Comparison of ENCODE assay signal across 21 cellular contexts in genomic region chr7:75732016-75732521, GRCh38. TPM values are rescaled to one million over a fixed set of nuclear protein-coding genes. Genes with fewer than 3 reads are reported as not detected.
DNase-seq lines count a peak whose midpoint lies in the region; ATAC-seq, FAIRE-seq and TF ChIP-seq lines count a peak whose summit lies in the region.
"Had no signal": no experiment of that assay in that cellular context is flagged by ENCODE, and none has a peak within 500 bp of the region (broad histone marks: within the 10 kb centered on the region; RNA-seq: fewer than 3 reads in every experiment).

No MANE protein-coding gene starts in this region.

- peaks cover 3% of the 10 kb centered on the region for H3K36me3 Mint-ChIP-seq in astrocyte (ENCODE audit: low read depth, unreplicated experiment)

- H4K8ac ChIP-seq in mesenchymal stem cell (ENCODE audit: low read length) = no peak overlapping the region

- peak overlapping the region; percentile 57 for H2BK15ac ChIP-seq in mesenchymal stem cell (ENCODE audit: low read depth, poor library complexity, severe bottlenecking)

- no peak overlapping the region for H3K23ac ChIP-seq in mesenchymal stem cell (ENCODE audit: low read length in 2 of 2)

- peak overlapping the region; percentile 34 to 71 for H3K18ac ChIP-seq in mesenchymal stem cell (ENCODE audit: low read depth in 1 of 2, low read length in 2 of 2)

- 60% methylated on average over 12 of the region's 12 CpGs for WGBS in mesenchymal stem cell

- no peaks in the 10 kb centered on the region for H3K79me2 ChIP-seq in HCT116 (ENCODE audit: insufficient read depth, low read length)
- peaks cover 3% of the 10 kb centered on the region for H3K79me2 ChIP-seq in astrocyte (ENCODE audit: insufficient read depth, low read length)

- H3K4me3 ChIP-seq in HCT116 (replicated peaks in 1 of 2; ENCODE audit: low read depth in 1 of 2, low read length in 2 of 2) = no peak overlapping the region
- no peak overlapping the region for H3K4me3 ChIP-seq in astrocyte (ENCODE audit: insufficient read depth, low read depth, low read length)
- no peak overlapping the region for H3K4me3 ChIP-seq in mesenchymal stem cell (ENCODE audit: insufficient read depth in 1 of 2, low read depth in 1 of 2, low read length in 2 of 2)
- H3K4me3 ChIP-seq in tibial artery = no peak overlapping the region
- H3K4me3 ChIP-seq: suprapubic skin had no signal

- CTCF ChIA-PET in HCT116 (lab: Charles Lee) = no interaction called here

- H4K20me1 ChIP-seq in HCT116 (ENCODE audit: insufficient read depth) (no peaks in the 10 kb centered on the region), astrocyte (ENCODE audit: insufficient read depth, low read length) (no peaks in the 10 kb centered on the region)

- H2BK12ac ChIP-seq in mesenchymal stem cell (ENCODE audit: low read length in 2 of 2) = peak overlapping the region; percentile 3 to 72

- H3K36me3 ChIP-seq in HCT116 (ENCODE audit: control insufficient read depth in 1 of 2, insufficient read depth in 2 of 2, low read length in 2 of 2) (no peaks in the 10 kb centered on the region), astrocyte (ENCODE audit: insufficient read depth, low read length) (no peaks in the 10 kb centered on the region), mesenchymal stem cell (ENCODE audit: control insufficient read depth in 1 of 2, insufficient read depth in 2 of 2, low read depth in 1 of 2, low read length in 2 of 2) (no peaks in the 10 kb centered on the region), tibial artery (peaks cover 0 to 6% (median 0%) of the 10 kb centered on the region in 3 donors)
- H3K36me3 ChIP-seq: suprapubic skin had no signal

- H3K27ac ChIP-seq in HCT116 (ENCODE audit: low read depth, low read length) (no peak overlapping the region), astrocyte (ENCODE audit: low read depth, low read length) (peak overlapping the region; percentile 81), mesenchymal stem cell (ENCODE audit: low read length, poor library complexity, severe bottlenecking) (peak overlapping the region; percentile 76), tibial artery (peak overlapping the region; percentile 76 to 95)
- H3K27ac ChIP-seq: suprapubic skin had no signal

- H3K79me1 ChIP-seq in mesenchymal stem cell (replicated peaks; ENCODE audit: low read length, poor library complexity, severe bottlenecking) = peaks cover 10% of the 10 kb centered on the region

- no peak overlapping the region for H3K14ac ChIP-seq in mesenchymal stem cell (ENCODE audit: low read length in 2 of 2)

- no peak for FAIRE-seq in astrocyte (lab: Jason Lieb, UNC)
- FAIRE-seq: bronchial epithelial cell, endothelial cell of umbilical vein, G401.6, H54 had no signal

- H3K4me2 ChIP-seq in HCT116 (ENCODE audit: low read length) (peak overlapping the region; percentile 61; the same call in 1 of the 2 replicates), astrocyte (ENCODE audit: low read length) (peak overlapping the region; percentile 82), mesenchymal stem cell (ENCODE audit: low read length, poor library complexity, severe bottlenecking) (no peak overlapping the region)

- no peak overlapping the region for H2AFZ ChIP-seq in HCT116 (ENCODE audit: low read depth, low read length, poor library complexity, severe bottlenecking)
- no peak overlapping the region for H2AFZ ChIP-seq in astrocyte (ENCODE audit: low read depth, low read length)
- no peak overlapping the region for H2AFZ ChIP-seq in mesenchymal stem cell (ENCODE audit: low read depth, low read length)

- no peak overlapping the region for H2BK5ac ChIP-seq in mesenchymal stem cell (ENCODE audit: low read depth, low read length, poor library complexity, severe bottlenecking)

- BruUV-seq in HCT116 (replicated peaks; lab: Mats Ljungman, UMichigan) = no TSS peak

- no peaks in the 10 kb centered on the region for H3K27me3 ChIP-seq in HCT116 (ENCODE audit: insufficient read depth, low read length)
- H3K27me3 ChIP-seq in astrocyte (ENCODE audit: insufficient read depth, low read length) = no peaks in the 10 kb centered on the region
- no peaks in the 10 kb centered on the region for H3K27me3 ChIP-seq in mesenchymal stem cell (ENCODE audit: control insufficient read depth in 1 of 2, insufficient read depth in 1 of 2, low read length in 2 of 2)
- H3K27me3 ChIP-seq in tibial artery = no peaks in the 10 kb centered on the region
- H3K27me3 ChIP-seq: suprapubic skin had no signal

- POLR2A ChIA-PET in HCT116 (lab: Charles Lee) = no interaction called here

- H2AK5ac ChIP-seq in mesenchymal stem cell (ENCODE audit: low read length, severe bottlenecking) = peak overlapping the region; percentile 45

- H3K9me3 Mint-ChIP-seq in astrocyte (ENCODE audit: unreplicated experiment) = peaks cover 2% of the 10 kb centered on the region
- H3K9me3 Mint-ChIP-seq: dendritic cell treated with granulocyte-macrophage colony-stimulating factor and Interleukin-4, amounts not matched to agents 40 ng/mL and 50 ng/mL, for 4 days had no signal

- DNase-seq in HCT116 (ENCODE audit: low read depth, low spot score) (no peak), astrocyte (ENCODE audit: low read depth) (no peak), mesenchymal stem cell (peak; percentile 61), tibial artery (no peak), COLO668 (lab: John Stamatoyannopoulos, UW; ENCODE audit: unreplicated experiment) (no peak), NCI-H524 (lab: John Stamatoyannopoulos, UW) (no peak)
- DNase-seq: foreskin melanocyte, left colon, NCI-H1417, NCI-H748 treated with DMSO at 0.1 percent for 48 hours, retina had no signal

- H3K27ac Mint-ChIP-seq in astrocyte (ENCODE audit: unreplicated experiment) = no peak overlapping the region
- H3K27ac Mint-ChIP-seq: dendritic cell treated with granulocyte-macrophage colony-stimulating factor and Interleukin-4, amounts not matched to agents 40 ng/mL and 50 ng/mL, for 4 days had no signal

- peak overlapping the region; percentile 31 to 60 for H3K4ac ChIP-seq in mesenchymal stem cell (ENCODE audit: low read depth in 1 of 2, low read length in 2 of 2)

- RAD21 ChIA-PET in HCT116 (lab: Charles Lee; ENCODE audit: low non-redundant PET in 1 of 2, low total read pairs in 2 of 2, uncharacterized antibody in 2 of 2, unreplicated experiment in 2 of 2) = no interaction called here

- TF ChIP-seq CTCF in HCT116 (IDR thresholded peaks at IDR 0.05 in 2 of 3, conservative IDR thresholded peaks at IDR 0.05 in 1 of 3; ENCODE audit: borderline replicate concordance in 1 of 3, insufficient read depth in 1 of 3, low read depth in 2 of 3, low read length in 2 of 3) (no peak), astrocyte (IDR thresholded peaks at IDR 0.05; ENCODE audit: insufficient read depth, low read depth, low read length) (no peak), tibial artery (IDR thresholded peaks at IDR 0.05) (no peak)

- H4K91ac ChIP-seq in mesenchymal stem cell (ENCODE audit: low read length) = peak overlapping the region; percentile 89

- no peak for ATAC-seq in HCT116
- no peak for ATAC-seq in HG02884 (IDR thresholded peaks at IDR 0.05; ENCODE audit: unreplicated experiment)
- ATAC-seq: left colon had no signal

- no peak for TF ChIP-seq POLR2A in HCT116 (IDR thresholded peaks at IDR 0.05; ENCODE audit: borderline replicate concordance, extremely low read depth, insufficient read depth, insufficient read length)

- H3K4me3 Mint-ChIP-seq in astrocyte (ENCODE audit: unreplicated experiment) = no peak overlapping the region
- H3K4me3 Mint-ChIP-seq: dendritic cell treated with granulocyte-macrophage colony-stimulating factor and Interleukin-4, amounts not matched to agents 40 ng/mL and 50 ng/mL, for 4 days had no signal

- H3K9me2 ChIP-seq in HCT116 (ENCODE audit: insufficient read depth) = no peaks in the 10 kb centered on the region
- H3K9me2 ChIP-seq: SK-N-SH had no signal

- H3K4me1 Mint-ChIP-seq in astrocyte (ENCODE audit: low read depth, unreplicated experiment) = peaks cover 25% of the 10 kb centered on the region

- H3K4me1 ChIP-seq in HCT116 (ENCODE audit: control insufficient read depth in 1 of 2, insufficient read depth in 2 of 2, low read length in 2 of 2) (peaks cover 46 to 52% of the 10 kb centered on the region in 2 experiments), astrocyte (ENCODE audit: insufficient read depth, low read length) (peaks cover 32% of the 10 kb centered on the region), mesenchymal stem cell (ENCODE audit: control insufficient read depth, insufficient read depth, low read depth, low read length) (peaks cover 26% of the 10 kb centered on the region), tibial artery (peaks cover 0 to 77% (median 48%) of the 10 kb centered on the region in 4 donors)

- no peaks in the 10 kb centered on the region for H3K27me3 Mint-ChIP-seq in astrocyte (ENCODE audit: low read depth, unreplicated experiment)
- H3K27me3 Mint-ChIP-seq: dendritic cell treated with granulocyte-macrophage colony-stimulating factor and Interleukin-4, amounts not matched to agents 40 ng/mL and 50 ng/mL, for 4 days had no signal

- no peaks in the 10 kb centered on the region for H3K9me3 ChIP-seq in HCT116 (ENCODE audit: control insufficient read depth in 1 of 2, insufficient read depth in 1 of 2, low read depth in 1 of 2, low read length in 2 of 2)
- no peaks in the 10 kb centered on the region for H3K9me3 ChIP-seq in astrocyte (ENCODE audit: insufficient read depth, low read depth, low read length)
- H3K9me3 ChIP-seq in mesenchymal stem cell (ENCODE audit: control insufficient read depth, low read length) = no peaks in the 10 kb centered on the region
- no peaks in the 10 kb centered on the region for H3K9me3 ChIP-seq in tibial artery
- H3K9me3 ChIP-seq: SK-N-SH, suprapubic skin had no signal

- H3K9ac ChIP-seq in HCT116 (ENCODE audit: low read length) (no peak overlapping the region), astrocyte (ENCODE audit: low read length) (peak overlapping the region; percentile 49), mesenchymal stem cell (ENCODE audit: low read length) (peak overlapping the region; percentile 53)

- no peak for TF ChIP-seq RAD21 in HCT116 (IDR thresholded peaks at IDR 0.05; ENCODE audit: low read depth)

- H2BK120ac ChIP-seq in mesenchymal stem cell (ENCODE audit: low read depth, low read length) = peak overlapping the region; percentile 11

- intact Hi-C loops in HCT116 (cut with micrococcal nuclease) = no loop called here
- intact Hi-C loops in tibial artery (cut with DNase I; ENCODE audit: low total_unique reads) = loop anchor here (10.0 kb wide), 1 partner anchor 77 kb away; no protein-coding TSS in a partner anchor

TF ChIP-seq in HCT116, 20 proteins besides CTCF, POLR2A, EP300 and RAD21:
- TF ChIP-seq CEBPB (IDR thresholded peaks at IDR 0.05; ENCODE audit: low read depth) = no peak

RNA-seq across cellular contexts. Expression of gene HIP1, which starts 6.7 kb away (rescaled TPM):
- total RNA-seq in HCT116 (2021; ENCODE audit: unreplicated experiment) = 22.1 TPM
- 9.5 and 12.1 TPM in 2 replicates for polyA plus RNA-seq in HCT116 (2012)
- 14.0 and 15.4 TPM in 2 replicates for total RNA-seq in astrocyte
- 13.3 TPM for polyA plus RNA-seq in mesenchymal stem cell (2013, experiment 1 of 2)
- polyA plus RNA-seq in mesenchymal stem cell (2013, experiment 2 of 2) = 11.6 TPM

RNA-seq across cellular contexts. Expression of gene CCL26, which starts 39.9 kb away (rescaled TPM):
- total RNA-seq in HCT116 (2021; ENCODE audit: unreplicated experiment) = 0.49 TPM
- polyA plus RNA-seq in HCT116 (2012) = 0.47 and 0.53 TPM in 2 replicates
- not detected in 2 replicates for total RNA-seq in astrocyte
- polyA plus RNA-seq in mesenchymal stem cell (2013, experiment 1 of 2) = 2.6 TPM
- 2.3 TPM for polyA plus RNA-seq in mesenchymal stem cell (2013, experiment 2 of 2)
- total RNA-seq: activated CD8-positive, alpha-beta memory T cell treated with anti-CD3 and anti-CD28 coated beads for 36 hours; bronchial epithelial cell; endothelial cell of umbilical vein; mononuclear cell; suprapubic skin had no signal
- polyA plus RNA-seq: endothelial cell of umbilical vein, SK-N-SH had no signal
